In the genomic region with DNA sequence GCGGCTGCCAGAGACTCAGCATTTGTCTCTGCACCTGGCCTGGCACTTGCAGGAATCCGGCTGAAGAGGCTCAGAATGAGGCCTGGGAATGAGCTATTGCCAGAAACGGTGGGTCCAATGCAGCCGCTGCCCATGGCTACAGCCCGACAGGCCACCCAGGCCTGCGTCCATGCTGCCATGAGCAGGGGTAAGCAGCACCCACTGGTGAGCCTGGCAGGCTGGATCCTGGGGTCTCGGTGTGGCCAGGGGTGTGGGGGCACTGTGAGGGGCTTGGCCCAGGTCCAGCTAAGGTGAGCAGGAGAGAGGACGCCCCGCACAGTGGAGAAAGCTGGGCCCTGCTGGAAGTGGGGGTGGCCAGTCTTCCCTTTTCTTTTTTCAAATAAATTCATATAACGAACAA, we compare ENCODE assay signal across 16 cellular contexts.
"Had no signal": no experiment of that assay in that cellular context is flagged by ENCODE, and none has a peak within 500 bp of the region (broad histone marks: within the 10 kb centered on the region; RNA-seq: fewer than 3 reads in every experiment).

No MANE protein-coding gene starts in this region.

- H3K36me3 ChIP-seq: breast epithelium, upper lobe of left lung had no signal

- H3K4me3 Mint-ChIP-seq: activated naive CD8-positive, alpha-beta T cell treated with anti-CD3 and anti-CD28 coated beads, Interleukin-2, amount 10 ng/mL, durations not matched to agents 7 days and 5 days; endodermal cell; nephron had no signal

- H3K27ac ChIP-seq: breast epithelium, coronary artery, gastroesophageal sphincter, parathyroid adenoma, upper lobe of left lung had no signal

- H3K36me3 Mint-ChIP-seq: activated naive CD8-positive, alpha-beta T cell treated with anti-CD3 and anti-CD28 coated beads, Interleukin-2, amount 10 ng/mL, durations not matched to agents 7 days and 5 days had no signal

- H3K27ac Mint-ChIP-seq: activated naive CD8-positive, alpha-beta T cell treated with anti-CD3 and anti-CD28 coated beads, Interleukin-2, amount 10 ng/mL, durations not matched to agents 7 days and 5 days; endodermal cell had no signal

- H3K4me3 ChIP-seq: breast epithelium, coronary artery, gastroesophageal sphincter, upper lobe of left lung had no signal

- ATAC-seq: gastroesophageal sphincter; left lobe of liver; stimulated activated naive CD8-positive, alpha-beta T cell treated with anti-CD3 and anti-CD28 coated beads, Interleukin-15, Interleukin-2, amounts not matched to agents 100 U/mL and 50 U/mL, for 24 hours had no signal

- H3K4me1 ChIP-seq: breast epithelium, gastroesophageal sphincter, parathyroid adenoma, upper lobe of left lung had no signal

- H3K9ac ChIP-seq: parathyroid adenoma had no signal

- H3K27me3 ChIP-seq: breast epithelium, gastroesophageal sphincter, upper lobe of left lung had no signal

- H3K4me1 Mint-ChIP-seq: activated naive CD8-positive, alpha-beta T cell treated with anti-CD3 and anti-CD28 coated beads, Interleukin-2, amount 10 ng/mL, durations not matched to agents 7 days and 5 days; endodermal cell had no signal

- DNase-seq: activated naive CD4-positive, alpha-beta T cell treated with Interleukin-2 at 50 U/mL for 16 hours; activated naive CD8-positive, alpha-beta T cell treated with anti-CD3 and anti-CD28 coated beads, Interleukin-2, amount 10 ng/mL, durations not matched to agents 7 days and 5 days; activated T-cell treated with anti-CD3 and anti-CD28 coated beads, Interleukin-2, amount 50 U/mL, for 48 hours; amniotic stem cell; midbrain; stimulated activated CD4-positive, alpha-beta T cell treated with anti-CD3 and anti-CD28 coated beads, Interleukin-4, amount 100 ng/mL, for 24 hours; stimulated activated naive CD8-positive, alpha-beta T cell treated with anti-CD3 and anti-CD28 coated beads, Interleukin-15, Interleukin-2, amounts not matched to agents 100 U/mL and 50 U/mL, for 24 hours; T-helper 1 cell had no signal

- H3K9me3 Mint-ChIP-seq: activated naive CD8-positive, alpha-beta T cell treated with anti-CD3 and anti-CD28 coated beads, Interleukin-2, amount 10 ng/mL, durations not matched to agents 7 days and 5 days; endodermal cell had no signal
